Comparison of ENCODE assay signal across 16 cellular contexts in genomic region chr1:59698386-59698785, GRCh38.
DNase-seq lines count a peak whose midpoint lies in the region; ATAC-seq and TF ChIP-seq lines count a peak whose summit lies in the region.
"Had no signal": no experiment of that assay in that cellular context is flagged by ENCODE, and none has a peak within 500 bp of the region (broad histone marks: within the 10 kb centered on the region; RNA-seq: fewer than 3 reads in every experiment).

No MANE protein-coding gene starts in this region.

- no peak for DNase-seq in activated CD8-positive, alpha-beta memory T cell treated with anti-CD3 and anti-CD28 coated beads, Interleukin-2, amount 10 ng/mL, durations not matched to agents 7 days and 5 days
- DNase-seq in activated CD8-positive, alpha-beta memory T cell treated with anti-CD3 and anti-CD28 coated beads, Interleukin-2, amount 50 U/mL, for 48 hours, result no peak
- DNase-seq in SJSA1 (ENCODE audit: low read depth in 1 of 2, low spot score in 2 of 2), result no peak
- DNase-seq in myocyte (ENCODE audit: low read depth), result peak; percentile 51
- DNase-seq in tibial nerve (ENCODE audit: low spot score in 2 of 2), result no peak
- no peak for DNase-seq in Right ventricle myocardium inferior (ENCODE audit: missing footprints)
- DNase-seq: activated naive CD8-positive, alpha-beta T cell treated with anti-CD3 and anti-CD28 coated beads for 36 hours; HCEC 1CT; kidney; NCI-H446 treated with DMSO at 0.1 percent for 48 hours; stimulated activated CD4-positive, alpha-beta T cell treated with anti-CD3 and anti-CD28 coated beads, Interleukin-4, amount 100 ng/mL, for 1 hour; T-helper 17 cell had no signal

- intact Hi-C loops in Right ventricle myocardium inferior (cut with DNase I), result loop anchor here (5.0 kb wide), 2 partner anchors 401 to 796 kb away; partner anchors contain the start of gene FGGY

- H3K27ac ChIP-seq in SJSA1 (peak overlapping the region; percentile 1; the same call in 1 of the 2 replicates), tibial nerve (peak overlapping the region in 3 of 4 donors; percentile 11 to 73 (median 72))
- H3K27ac ChIP-seq: right atrium auricular region had no signal

- TF ChIP-seq CTCF in tibial nerve (IDR thresholded peaks at IDR 0.05), result no peak

- H3K36me3 ChIP-seq in SJSA1 (no peaks in the 10 kb centered on the region), tibial nerve (no peaks in the 10 kb centered on the region)
- H3K36me3 ChIP-seq: right atrium auricular region had no signal

- WGBS in tibial nerve, 2 donors, result 30 to 37% methylated on average over 4 of the region's 4 CpGs

- no peaks in the 10 kb centered on the region for H3K9me3 ChIP-seq in SJSA1 (replicated peaks)
- H3K9me3 ChIP-seq in tibial nerve, result no peaks in the 10 kb centered on the region
- H3K9me3 ChIP-seq: right atrium auricular region had no signal

- H3K4me1 ChIP-seq in SJSA1 (replicated peaks) (peaks cover 11% of the 10 kb centered on the region), tibial nerve (peaks cover 0 to 35% (median 22%) of the 10 kb centered on the region in 4 donors)

- H3K36me3 Mint-ChIP-seq in activated CD8-positive, alpha-beta memory T cell treated with anti-CD3 and anti-CD28 coated beads, Interleukin-2, amount 10 ng/mL, durations not matched to agents 7 days and 5 days, result peaks cover 5% of the 10 kb centered on the region
- H3K36me3 Mint-ChIP-seq: activated naive CD8-positive, alpha-beta T cell treated with anti-CD3 and anti-CD28 coated beads for 36 hours had no signal

- peaks cover 27% of the 10 kb centered on the region for H3K4me1 Mint-ChIP-seq in activated CD8-positive, alpha-beta memory T cell treated with anti-CD3 and anti-CD28 coated beads, Interleukin-2, amount 10 ng/mL, durations not matched to agents 7 days and 5 days

- CTCF ChIA-PET in activated CD8-positive, alpha-beta memory T cell treated with anti-CD3 and anti-CD28 coated beads, Interleukin-2, amount 10 ng/mL, durations not matched to agents 7 days and 5 days (lab: Charles Lee), result interaction anchor here (0.7 to 4.6 kb wide), 24 partner anchors 8 to 988 kb away, joined by 3 to 39 read pairs (median 5); partner anchors contain the start of genes FGGY and JUN

- no peak for TF ChIP-seq POLR2A in tibial nerve (IDR thresholded peaks at IDR 0.05)

- no peak for TF ChIP-seq EP300 in tibial nerve (IDR thresholded peaks at IDR 0.05)

- ATAC-seq in activated CD8-positive, alpha-beta memory T cell treated with anti-CD3 and anti-CD28 coated beads, Interleukin-2, amount 10 ng/mL, durations not matched to agents 7 days and 5 days, result no peak
- ATAC-seq in GM18520 (IDR thresholded peaks at IDR 0.05; ENCODE audit: unreplicated experiment) (no peak), HG03469 (IDR thresholded peaks at IDR 0.05; ENCODE audit: unreplicated experiment) (no peak), Right ventricle myocardium inferior (no peak)
- ATAC-seq: K562, T-helper 17 cell had no signal

- no peaks in the 10 kb centered on the region for H3K9me3 Mint-ChIP-seq in activated CD8-positive, alpha-beta memory T cell treated with anti-CD3 and anti-CD28 coated beads, Interleukin-2, amount 10 ng/mL, durations not matched to agents 7 days and 5 days (ENCODE audit: low read depth)
- H3K9me3 Mint-ChIP-seq: activated naive CD8-positive, alpha-beta T cell treated with anti-CD3 and anti-CD28 coated beads for 36 hours had no signal

- H3K27me3 ChIP-seq in SJSA1 (replicated peaks) (no peaks in the 10 kb centered on the region), tibial nerve (no peaks in the 10 kb centered on the region)
- H3K27me3 ChIP-seq: right atrium auricular region had no signal

- peak overlapping the region; percentile 1 for H3K27ac Mint-ChIP-seq in activated CD8-positive, alpha-beta memory T cell treated with anti-CD3 and anti-CD28 coated beads, Interleukin-2, amount 10 ng/mL, durations not matched to agents 7 days and 5 days
- H3K27ac Mint-ChIP-seq: activated naive CD8-positive, alpha-beta T cell treated with anti-CD3 and anti-CD28 coated beads for 36 hours had no signal

- H3K27me3 Mint-ChIP-seq in activated CD8-positive, alpha-beta memory T cell treated with anti-CD3 and anti-CD28 coated beads, Interleukin-2, amount 10 ng/mL, durations not matched to agents 7 days and 5 days, result no peaks in the 10 kb centered on the region
- H3K27me3 Mint-ChIP-seq: activated naive CD8-positive, alpha-beta T cell treated with anti-CD3 and anti-CD28 coated beads for 36 hours had no signal

- H3K4me3 ChIP-seq in SJSA1 (no peak overlapping the region), tibial nerve (no peak overlapping the region)
- H3K4me3 ChIP-seq: K562, right atrium auricular region had no signal

- no peak overlapping the region for H3K4me3 Mint-ChIP-seq in activated CD8-positive, alpha-beta memory T cell treated with anti-CD3 and anti-CD28 coated beads, Interleukin-2, amount 10 ng/mL, durations not matched to agents 7 days and 5 days
- H3K4me3 Mint-ChIP-seq: activated naive CD8-positive, alpha-beta T cell treated with anti-CD3 and anti-CD28 coated beads for 36 hours had no signal
